10 cellular contexts compared by ENCODE assay signal in the genomic region with DNA sequence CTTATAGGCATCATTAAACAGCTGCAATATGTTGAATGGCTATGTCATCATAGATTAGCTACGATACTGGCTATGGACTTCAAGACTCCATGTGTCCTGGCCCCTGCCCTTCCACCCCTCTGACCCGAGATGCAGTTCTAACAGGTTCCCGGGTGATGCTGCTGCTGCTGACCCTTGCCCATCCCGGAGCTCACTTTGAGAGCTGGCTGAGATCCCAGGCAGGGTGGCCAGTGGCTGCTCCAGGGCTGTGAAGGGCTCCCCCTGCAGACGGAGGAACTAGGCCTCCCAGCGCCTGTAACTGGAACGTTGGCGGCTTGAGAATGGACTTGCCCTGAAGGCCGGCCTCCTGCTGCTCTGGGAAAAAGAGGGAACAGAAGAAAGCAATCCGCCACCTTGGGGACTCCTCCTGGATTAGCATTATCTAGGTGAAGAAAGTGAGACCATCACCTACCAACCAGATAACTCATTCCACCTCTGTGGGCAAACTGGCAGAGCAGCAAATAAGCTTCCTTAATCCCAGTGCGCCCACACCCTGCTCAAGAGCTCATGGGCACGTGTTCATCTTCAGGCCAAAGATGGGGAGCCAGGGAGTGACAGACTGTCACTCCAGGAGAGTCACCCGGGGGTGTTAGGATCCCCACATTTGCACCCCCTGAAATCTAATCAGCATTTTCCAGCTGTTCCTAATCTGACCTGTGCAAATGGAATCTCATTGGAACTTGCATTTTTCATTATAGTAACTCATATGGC. TPM values are rescaled to one million over a fixed set of nuclear protein-coding genes. Genes with fewer than 3 reads are reported as not detected.
DNase-seq lines count a peak whose midpoint lies in the region; ATAC-seq and TF ChIP-seq lines count a peak whose summit lies in the region.
"Had no signal": no experiment of that assay in that cellular context is flagged by ENCODE, and none has a peak within 500 bp of the region (broad histone marks: within the 10 kb centered on the region; RNA-seq: fewer than 3 reads in every experiment).

No MANE protein-coding gene starts in this region.

- H3K27me3 ChIP-seq in prostate gland (replicated peaks; ENCODE audit: insufficient read depth), result no peaks in the 10 kb centered on the region

- H3K4me3 ChIP-seq in fibroblast of the aortic adventitia (ENCODE audit: low read depth, low read length) (no peak overlapping the region), retinal pigment epithelial cell (ENCODE audit: low read length) (no peak overlapping the region), prostate gland (no peak overlapping the region)

- H3K4me1 ChIP-seq in prostate gland (replicated peaks), result no peaks in the 10 kb centered on the region

- DNase-seq in NCI-H1092 treated with DMSO at 0.1 percent for 48 hours (lab: John Stamatoyannopoulos, UW) (peak; percentile 14), NCI-H1092 (lab: John Stamatoyannopoulos, UW) (no peak), OCI-M1 (lab: John Stamatoyannopoulos, UW) (peak; percentile 42), fibroblast of the aortic adventitia (ENCODE audit: low read depth) (peak; percentile 9), retinal pigment epithelial cell (ENCODE audit: low read depth) (no peak), prostate gland (ENCODE audit: low spot score) (no peak)
- DNase-seq in stimulated activated naive CD8-positive, alpha-beta T cell treated with anti-CD3 and anti-CD28 coated beads, Interleukin-15, Interleukin-2, amounts not matched to agents 100 U/mL and 50 U/mL, for 24 hours, result no peak
- DNase-seq: activated naive CD4-positive, alpha-beta T cell treated with anti-CD3 and anti-CD28 coated beads, Interleukin-2, amount 50 U/mL, for 16 hours; NK-92 treated with Interleukin-12 subunit alpha and Interleukin-12 subunit beta, amount 100 ng/mL, for 24 hours had no signal

- no peaks in the 10 kb centered on the region for H3K9me3 ChIP-seq in prostate gland

- WGBS in prostate gland, result 62% methylated on average over 13 of the region's 13 CpGs

- TF ChIP-seq POLR2A in prostate gland (IDR thresholded peaks at IDR 0.05), result no peak

- no peak overlapping the region for H3K27ac ChIP-seq in prostate gland

- ATAC-seq in stimulated activated naive CD8-positive, alpha-beta T cell treated with anti-CD3 and anti-CD28 coated beads, Interleukin-15, Interleukin-2, amounts not matched to agents 100 U/mL and 50 U/mL, for 24 hours, result no peak
- no peak for ATAC-seq in activated CD4-positive, CD25-positive, alpha-beta regulatory T cell treated with anti-CD3 and anti-CD28 coated beads, Interleukin-2, amount 50 U/mL, for 24 hours

- no peaks in the 10 kb centered on the region for H3K36me3 ChIP-seq in prostate gland

- TF ChIP-seq CTCF in fibroblast of the aortic adventitia (IDR thresholded peaks at IDR 0.05; ENCODE audit: insufficient read depth, low read length) (peak; percentile 38), retinal pigment epithelial cell (conservative IDR thresholded peaks at IDR 0.05; ENCODE audit: low read depth, low read length) (peak; percentile 57), prostate gland (IDR thresholded peaks at IDR 0.05) (no peak)

- intact Hi-C loops in prostate gland (cut with DNase I), result loop anchor here (10.0 kb wide), 1 partner anchor 319 kb away; no protein-coding TSS in a partner anchor

RNA-seq across cellular contexts. Expression of gene PARP12, which starts 56.8 kb away (rescaled TPM):
- total RNA-seq in fibroblast of the aortic adventitia (ENCODE audit: low replicate concordance) (14.0 and 16.4 TPM in 2 replicates), prostate gland (10 to 100 TPM; 21.9 to 46.4 TPM)

Comparison
In these comparisons a context has a peak if more than half of its experiments do, and no peak if none do; other contexts are left out.
1. DNase-seq: peak in NCI-H1092 treated with DMSO at 0.1 percent for 48 hours (single experiment), OCI-M1 (single experiment) and fibroblast of the aortic adventitia (single experiment); none in NCI-H1092 (single experiment), retinal pigment epithelial cell (single experiment), stimulated activated naive CD8-positive, alpha-beta T cell treated with anti-CD3 and anti-CD28 coated beads, Interleukin-15, Interleukin-2, amounts not matched to agents 100 U/mL and 50 U/mL, for 24 hours (single experiment) and prostate gland (single experiment).
2. CTCF ChIP-seq: peak in fibroblast of the aortic adventitia (single experiment) and retinal pigment epithelial cell (single experiment); none in prostate gland (0 of 4).